14 cellular contexts compared by ENCODE assay signal in genomic region chr7:94580601-94581000, GRCh38.
DNase-seq lines count a peak whose midpoint lies in the region; ATAC-seq and TF ChIP-seq lines count a peak whose summit lies in the region.
"Had no signal": no experiment of that assay in that cellular context is flagged by ENCODE, and none has a peak within 500 bp of the region (broad histone marks: within the 10 kb centered on the region; RNA-seq: fewer than 3 reads in every experiment).

No MANE protein-coding gene starts in this region.

- H3K9ac ChIP-seq in SK-N-SH (no peak overlapping the region), endodermal cell (ENCODE audit: extremely low read depth, low read length, poor library complexity, severe bottlenecking) (no peak overlapping the region)

- 90% methylated on average over 1 of the region's 1 CpG for WGBS in SK-N-SH (ENCODE audit: low lambda C conversion rate)
- whole genome bisulfite sequencing in endodermal cell (ENCODE audit: insufficient coverage in 1 of 2, insufficient read length in 1 of 2), 2 experiments, result 100% methylated on average over 1 of the region's 1 CpG

- no peak overlapping the region for H3K4me3 Mint-ChIP-seq in stimulated activated effector memory CD8-positive, alpha-beta T cell treated with anti-CD3 and anti-CD28 coated beads, Interleukin-12 subunit alpha, Interleukin-12 subunit beta, amount 100 ng/mL, for 72 hours
- no peak overlapping the region for H3K4me3 Mint-ChIP-seq in endodermal cell
- H3K4me3 Mint-ChIP-seq: activated CD4-positive, alpha-beta T cell treated with anti-CD3 and anti-CD28 coated beads, Interleukin-2, amount 10 ng/mL, durations not matched to agents 24 days and 14 days had no signal

- POLR2A ChIA-PET in SK-N-SH (lab: Yijun Ruan, JAX), result interaction anchor here (1.1 kb wide), 1 partner anchor 76 kb away, joined by 3 read pairs; no protein-coding TSS in a partner anchor

- no peaks in the 10 kb centered on the region for H4K20me1 ChIP-seq in SK-N-SH (ENCODE audit: insufficient read depth)

- TF ChIP-seq EP300 in SK-N-SH (IDR thresholded peaks at IDR 0.05; ENCODE audit: borderline replicate concordance in 1 of 2, low read depth in 1 of 2, low read length in 1 of 2), result no peak

- peaks cover 19% of the 10 kb centered on the region for H3K9me3 Mint-ChIP-seq in stimulated activated effector memory CD8-positive, alpha-beta T cell treated with anti-CD3 and anti-CD28 coated beads, Interleukin-12 subunit alpha, Interleukin-12 subunit beta, amount 100 ng/mL, for 72 hours
- H3K9me3 Mint-ChIP-seq in endodermal cell, result peaks cover 9% of the 10 kb centered on the region

- H3K4me3 ChIP-seq in SK-N-SH (ENCODE audit: low read depth in 2 of 2, low read length in 1 of 2) (no peak overlapping the region), fibroblast of the aortic adventitia (ENCODE audit: low read depth, low read length) (no peak overlapping the region), endodermal cell (ENCODE audit: low read length) (no peak overlapping the region)
- H3K4me3 ChIP-seq: colonic mucosa, testis had no signal

- TF ChIP-seq RAD21 in SK-N-SH (IDR thresholded peaks at IDR 0.05; ENCODE audit: low read length), result no peak

- CTCF ChIA-PET in SK-N-SH (lab: Yijun Ruan, JAX), result interaction anchor here (0.9 kb wide), 1 partner anchor 15 kb away, joined by 3 read pairs; no protein-coding TSS in a partner anchor

- no peaks in the 10 kb centered on the region; a peak in 1 of 4 replicates for H3K4me1 ChIP-seq in SK-N-SH (ENCODE audit: control insufficient read depth in 1 of 2, insufficient read depth in 2 of 2, low read depth in 1 of 2, low read length in 1 of 2)
- H3K4me1 ChIP-seq in endodermal cell (ENCODE audit: control insufficient read depth, insufficient read depth, low read length), result no peaks in the 10 kb centered on the region
- H3K4me1 ChIP-seq: colonic mucosa, testis had no signal

- no peaks in the 10 kb centered on the region for H3K79me2 ChIP-seq in SK-N-SH (ENCODE audit: insufficient read depth)

- peaks cover 11% of the 10 kb centered on the region for H3K36me3 Mint-ChIP-seq in stimulated activated effector memory CD8-positive, alpha-beta T cell treated with anti-CD3 and anti-CD28 coated beads, Interleukin-12 subunit alpha, Interleukin-12 subunit beta, amount 100 ng/mL, for 72 hours
- H3K36me3 Mint-ChIP-seq in endodermal cell (ENCODE audit: low read depth), result peaks cover 32% of the 10 kb centered on the region

- H3K27me3 ChIP-seq in SK-N-SH (ENCODE audit: insufficient read depth), result no peaks in the 10 kb centered on the region
- no peaks in the 10 kb centered on the region for H3K27me3 ChIP-seq in endodermal cell (ENCODE audit: control insufficient read depth, insufficient read depth, low read length, poor library complexity, severe bottlenecking)
- H3K27me3 ChIP-seq: colonic mucosa, testis had no signal

- no peak overlapping the region for H3K27ac Mint-ChIP-seq in stimulated activated effector memory CD8-positive, alpha-beta T cell treated with anti-CD3 and anti-CD28 coated beads, Interleukin-12 subunit alpha, Interleukin-12 subunit beta, amount 100 ng/mL, for 72 hours
- no peak overlapping the region for H3K27ac Mint-ChIP-seq in endodermal cell
- H3K27ac Mint-ChIP-seq: activated CD4-positive, alpha-beta T cell treated with anti-CD3 and anti-CD28 coated beads, Interleukin-2, amount 10 ng/mL, durations not matched to agents 24 days and 14 days had no signal

- H2AFZ ChIP-seq in SK-N-SH (ENCODE audit: low read depth), result no peak overlapping the region

- H3K9me3 ChIP-seq in SK-N-SH (no peaks in the 10 kb centered on the region), endodermal cell (ENCODE audit: control insufficient read depth, low read length) (peaks cover 11% of the 10 kb centered on the region)
- H3K9me3 ChIP-seq: colonic mucosa, testis had no signal

- no peaks in the 10 kb centered on the region for H3K9me2 ChIP-seq in SK-N-SH

- DNase-seq in SK-N-SH (no peak), NCI-H524 treated with DMSO at 0.1 percent for 48 hours (lab: John Stamatoyannopoulos, UW) (peak; percentile 18), fibroblast of the aortic adventitia (ENCODE audit: low read depth) (peak; percentile 14), DMS153 (lab: John Stamatoyannopoulos, UW) (no peak), endodermal cell (no peak)
- DNase-seq in stimulated activated effector memory CD8-positive, alpha-beta T cell treated with anti-CD3 and anti-CD28 coated beads, Interleukin-12 subunit alpha, Interleukin-12 subunit beta, amount 100 ng/mL, for 72 hours (ENCODE audit: low spot score in 2 of 2), result no peak
- DNase-seq: activated CD4-positive, alpha-beta T cell treated with anti-CD3 and anti-CD28 coated beads, Interleukin-2, amount 10 ng/mL, durations not matched to agents 24 days and 14 days; AML-193; colonic mucosa; midbrain; NCI-H526 treated with DMSO at 0.1 percent for 48 hours; testis had no signal

- no peaks in the 10 kb centered on the region for H3K4me1 Mint-ChIP-seq in stimulated activated effector memory CD8-positive, alpha-beta T cell treated with anti-CD3 and anti-CD28 coated beads, Interleukin-12 subunit alpha, Interleukin-12 subunit beta, amount 100 ng/mL, for 72 hours
- H3K4me1 Mint-ChIP-seq in endodermal cell, result peaks cover 3% of the 10 kb centered on the region
- H3K4me1 Mint-ChIP-seq: activated CD4-positive, alpha-beta T cell treated with anti-CD3 and anti-CD28 coated beads, Interleukin-2, amount 10 ng/mL, durations not matched to agents 24 days and 14 days had no signal

- no peaks in the 10 kb centered on the region for H3K27me3 Mint-ChIP-seq in endodermal cell (ENCODE audit: insufficient read depth)
- H3K27me3 Mint-ChIP-seq: activated CD4-positive, alpha-beta T cell treated with anti-CD3 and anti-CD28 coated beads, Interleukin-2, amount 10 ng/mL, durations not matched to agents 24 days and 14 days had no signal

- ATAC-seq in SK-N-SH treated with all-trans-retinoic acid at 6 μM for 48 hours (no peak; the same call in 2 of the 3 replicates), GM19467 (IDR thresholded peaks at IDR 0.05; ENCODE audit: unreplicated experiment) (no peak)
- peak; percentile 68 for ATAC-seq in stimulated activated effector memory CD8-positive, alpha-beta T cell treated with anti-CD3 and anti-CD28 coated beads, Interleukin-12 subunit alpha, Interleukin-12 subunit beta, amount 100 ng/mL, for 72 hours

- H3K27ac ChIP-seq in SK-N-SH (ENCODE audit: low read depth in 2 of 2, low read length in 1 of 2) (no peak overlapping the region), endodermal cell (ENCODE audit: low read depth, low read length) (no peak overlapping the region)
- H3K27ac ChIP-seq: colonic mucosa, testis had no signal

- TF ChIP-seq CTCF in SK-N-SH (IDR thresholded peaks at IDR 0.05), result no peak
- TF ChIP-seq CTCF in fibroblast of the aortic adventitia (IDR thresholded peaks at IDR 0.05; ENCODE audit: insufficient read depth, low read length), result no peak
- no peak for TF ChIP-seq CTCF in endodermal cell (conservative IDR thresholded peaks at IDR 0.05)

- no peak overlapping the region for H3K4me2 ChIP-seq in SK-N-SH

- H3K36me3 ChIP-seq in SK-N-SH (replicated peaks in 1 of 2; ENCODE audit: control insufficient read depth in 1 of 2, insufficient read depth in 2 of 2, low read length in 1 of 2) (peaks cover 17 to 19% of the 10 kb centered on the region in 2 experiments), endodermal cell (ENCODE audit: control insufficient read depth, insufficient read depth, low read length) (peaks cover 26% of the 10 kb centered on the region)
- H3K36me3 ChIP-seq: colonic mucosa had no signal

- H3F3A ChIP-seq in SK-N-SH (replicated peaks; ENCODE audit: insufficient read depth), result no peaks in the 10 kb centered on the region

TF ChIP-seq in SK-N-SH, 30 proteins besides CTCF, POLR2A, EP300 and RAD21:
- TF ChIP-seq RFX5 (IDR thresholded peaks at IDR 0.05; ENCODE audit: low read length), result no peak
- TF ChIP-seq SIN3A (IDR thresholded peaks at IDR 0.05; ENCODE audit: borderline replicate concordance, low read depth, low read length), result no peak
- TF ChIP-seq TEAD4 (IDR thresholded peaks at IDR 0.05; ENCODE audit: borderline replicate concordance, insufficient read depth), result 0 out of 2 replicates have a peak, but pooled peaks have one; percentile 16
- no peak for TF ChIP-seq GATA2 (CRISPR knock-in tag; IDR thresholded peaks at IDR 0.05)
- 0 out of 2 replicates have a peak, but pooled peaks have one; percentile 8 for TF ChIP-seq TCF12 (IDR thresholded peaks at IDR 0.05)
- no peak for TF ChIP-seq YY1 (IDR thresholded peaks at IDR 0.05; ENCODE audit: low read depth)
- TF ChIP-seq, protein P1, sequence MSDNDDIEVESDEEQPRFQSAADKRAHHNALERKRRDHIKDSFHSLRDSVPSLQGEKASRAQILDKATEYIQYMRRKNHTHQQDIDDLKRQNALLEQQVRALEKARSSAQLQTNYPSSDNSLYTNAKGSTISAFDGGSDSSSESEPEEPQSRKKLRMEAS (IDR thresholded peaks at IDR 0.05; ENCODE audit: low read depth), result no peak

TF ChIP-seq in SK-N-SH treated with all-trans-retinoic acid at 6 μM for 48 hours, 23 proteins besides CTCF, POLR2A, EP300 and RAD21 (continues in another document):
- TF ChIP-seq ZFP30 (CRISPR knock-in tag; IDR thresholded peaks at IDR 0.05), result no peak
- TF ChIP-seq ISL1 (CRISPR knock-in tag; IDR thresholded peaks at IDR 0.05), result no peak
- TF ChIP-seq, protein P2, sequence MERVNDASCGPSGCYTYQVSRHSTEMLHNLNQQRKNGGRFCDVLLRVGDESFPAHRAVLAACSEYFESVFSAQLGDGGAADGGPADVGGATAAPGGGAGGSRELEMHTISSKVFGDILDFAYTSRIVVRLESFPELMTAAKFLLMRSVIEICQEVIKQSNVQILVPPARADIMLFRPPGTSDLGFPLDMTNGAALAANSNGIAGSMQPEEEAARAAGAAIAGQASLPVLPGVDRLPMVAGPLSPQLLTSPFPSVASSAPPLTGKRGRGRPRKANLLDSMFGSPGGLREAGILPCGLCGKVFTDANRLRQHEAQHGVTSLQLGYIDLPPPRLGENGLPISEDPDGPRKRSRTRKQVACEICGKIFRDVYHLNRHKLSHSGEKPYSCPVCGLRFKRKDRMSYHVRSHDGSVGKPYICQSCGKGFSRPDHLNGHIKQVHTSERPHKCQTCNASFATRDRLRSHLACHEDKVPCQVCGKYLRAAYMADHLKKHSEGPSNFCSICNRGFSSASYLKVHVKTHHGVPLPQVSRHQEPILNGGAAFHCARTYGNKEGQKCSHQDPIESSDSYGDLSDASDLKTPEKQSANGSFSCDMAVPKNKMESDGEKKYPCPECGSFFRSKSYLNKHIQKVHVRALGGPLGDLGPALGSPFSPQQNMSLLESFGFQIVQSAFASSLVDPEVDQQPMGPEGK (CRISPR knock-in tag; IDR thresholded peaks at IDR 0.05; ENCODE audit: borderline replicate concordance), result no peak
- no peak for TF ChIP-seq SNAI2 (CRISPR knock-in tag; IDR thresholded peaks at IDR 0.05)

Comparison
In these comparisons a context has a peak if more than half of its experiments do, and no peak if none do; other contexts are left out.
1. DNase-seq: peak in NCI-H524 treated with DMSO at 0.1 percent for 48 hours (single experiment) and fibroblast of the aortic adventitia (single experiment); none in SK-N-SH (single experiment), stimulated activated effector memory CD8-positive, alpha-beta T cell treated with anti-CD3 and anti-CD28 coated beads, Interleukin-12 subunit alpha, Interleukin-12 subunit beta, amount 100 ng/mL, for 72 hours (0 of 2), DMS153 (single experiment) and endodermal cell (single experiment).